8 cellular contexts compared by ENCODE assay signal in the genomic region with DNA sequence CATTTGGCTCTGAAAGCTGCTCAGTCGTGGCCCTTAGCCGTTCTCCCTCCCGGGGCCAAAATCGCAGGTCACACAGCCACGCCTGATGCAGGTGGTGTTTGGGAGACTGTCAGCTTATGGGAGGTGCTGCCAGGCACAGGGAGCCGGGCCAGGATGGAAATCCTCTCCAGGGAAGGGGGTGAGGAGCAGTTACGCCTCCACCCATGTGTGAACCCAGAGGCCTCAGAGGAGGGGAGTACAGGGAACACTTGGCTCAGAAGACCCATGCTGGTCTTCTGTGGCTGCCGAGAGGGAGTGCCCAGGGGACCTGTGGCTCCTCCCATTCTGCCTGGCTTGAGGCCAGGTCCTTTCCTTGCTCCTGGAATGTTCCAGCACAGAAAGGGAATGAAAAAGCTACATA. TPM values are rescaled to one million over a fixed set of nuclear protein-coding genes. Genes with fewer than 3 reads are reported as not detected.
"Had no signal": no experiment of that assay in that cellular context is flagged by ENCODE, and none has a peak within 500 bp of the region (broad histone marks: within the 10 kb centered on the region; RNA-seq: fewer than 3 reads in every experiment).

No MANE protein-coding gene starts in this region.

- DNase-seq: activated CD4-positive, alpha-beta T cell treated with anti-CD3 and anti-CD28 coated beads, Interleukin-2, amount 10 ng/mL, durations not matched to agents 7 days and 5 days; activated naive CD4-positive, alpha-beta T cell treated with anti-CD3 and anti-CD28 coated beads for 36 hours; activated T-cell treated with anti-CD3 and anti-CD28 coated beads for 4 hours; left lung; naive thymus-derived CD4-positive, alpha-beta T cell; trophoblast cell had no signal

- H3K27ac ChIP-seq: left lung, parathyroid adenoma had no signal

- H2AFZ ChIP-seq: parathyroid adenoma had no signal

- H3K4me3 ChIP-seq: left lung, mucosa of descending colon had no signal

- H3K9ac ChIP-seq: parathyroid adenoma had no signal

- H3K79me2 ChIP-seq: parathyroid adenoma had no signal

- H3K9me3 ChIP-seq: left lung, mucosa of descending colon had no signal

- H3K36me3 ChIP-seq: left lung had no signal

- H3K4me1 ChIP-seq: parathyroid adenoma had no signal

RNA-seq across cellular contexts. Expression of gene OLFM1, which starts 3.6 kb away (rescaled TPM):
- total RNA-seq: activated CD4-positive, alpha-beta T cell treated with anti-CD3 and anti-CD28 coated beads, Interleukin-2, amount 10 ng/mL, durations not matched to agents 7 days and 5 days; activated naive CD4-positive, alpha-beta T cell treated with anti-CD3 and anti-CD28 coated beads for 36 hours had no signal
